8 cellular contexts compared by ENCODE assay signal in the genomic region with DNA sequence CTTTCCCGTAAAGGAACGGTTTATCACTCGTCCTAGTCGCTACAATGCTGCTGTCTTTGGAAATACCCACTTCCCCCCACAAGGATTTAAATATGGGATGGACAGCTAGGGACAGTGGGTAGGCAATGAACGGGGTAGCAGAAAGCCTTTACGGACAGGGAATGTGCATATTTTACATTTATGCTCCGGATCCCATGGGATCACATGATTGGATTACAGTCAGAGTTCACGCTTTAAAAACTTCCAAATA.
DNase-seq lines count a peak whose midpoint lies in the region; ATAC-seq lines count a peak whose summit lies in the region.

No MANE protein-coding gene starts in this region.

- H3K36me3 ChIP-seq in ACC112 (ENCODE audit: insufficient read depth, low read length) (peaks cover 31% of the 10 kb centered on the region), muscle layer of colon (ENCODE audit: insufficient read depth, low read length) (peaks cover 4% of the 10 kb centered on the region)

- H3K27me3 ChIP-seq in ACC112 (ENCODE audit: insufficient read depth, low read length) (no peaks in the 10 kb centered on the region), muscle layer of colon (ENCODE audit: control insufficient read depth in 1 of 2, insufficient read depth in 2 of 2, low read length in 2 of 2) (no peaks in the 10 kb centered on the region)

- ATAC-seq in GM18519 (IDR thresholded peaks at IDR 0.05; ENCODE audit: low FRiP score, unreplicated experiment) (no peak), GM18867 (IDR thresholded peaks at IDR 0.05; ENCODE audit: unreplicated experiment) (no peak)

- no peaks in the 10 kb centered on the region for H3K9me3 ChIP-seq in muscle layer of colon (ENCODE audit: low read length)

- peak overlapping the region; percentile 3 for H3K9ac ChIP-seq in muscle layer of colon (ENCODE audit: low read length)

- DNase-seq in HuH-7 (ENCODE audit: low spot score) (peak; percentile 25), caudate nucleus (lab: John Stamatoyannopoulos, UW) (no peak), DMS79 (lab: John Stamatoyannopoulos, UW) (no peak)
- no peak for DNase-seq in activated CD4-positive, alpha-beta T cell treated with anti-CD3 and anti-CD28 coated beads for 1 hour

- H3K79me2 ChIP-seq in ACC112 (ENCODE audit: control insufficient read depth, insufficient read depth, low read length, unreplicated experiment): peaks cover 22% of the 10 kb centered on the region

- H2AFZ ChIP-seq in ACC112 (ENCODE audit: low read length, unreplicated experiment): peak overlapping the region; percentile 79

- H3K27ac ChIP-seq in ACC112 (ENCODE audit: low read depth, low read length) (peak overlapping the region; percentile 82), caudate nucleus (ENCODE audit: low read depth, low read length) (peak overlapping the region; percentile 67), muscle layer of colon (ENCODE audit: low read depth, low read length) (peak overlapping the region; percentile 90)

- H3K4me3 ChIP-seq in ACC112 (ENCODE audit: low read depth, low read length) (peak overlapping the region; percentile 83), muscle layer of colon (ENCODE audit: low read depth in 1 of 2, low read length in 2 of 2) (peak overlapping the region; percentile 41 to 86)

- H3K4me1 ChIP-seq in ACC112 (ENCODE audit: control insufficient read depth, insufficient read depth, low read length, unreplicated experiment) (peaks cover 25% of the 10 kb centered on the region), muscle layer of colon (ENCODE audit: insufficient read depth, low read length) (peaks cover 14% of the 10 kb centered on the region)
